13 cellular contexts compared by ENCODE assay signal in the genomic region with DNA sequence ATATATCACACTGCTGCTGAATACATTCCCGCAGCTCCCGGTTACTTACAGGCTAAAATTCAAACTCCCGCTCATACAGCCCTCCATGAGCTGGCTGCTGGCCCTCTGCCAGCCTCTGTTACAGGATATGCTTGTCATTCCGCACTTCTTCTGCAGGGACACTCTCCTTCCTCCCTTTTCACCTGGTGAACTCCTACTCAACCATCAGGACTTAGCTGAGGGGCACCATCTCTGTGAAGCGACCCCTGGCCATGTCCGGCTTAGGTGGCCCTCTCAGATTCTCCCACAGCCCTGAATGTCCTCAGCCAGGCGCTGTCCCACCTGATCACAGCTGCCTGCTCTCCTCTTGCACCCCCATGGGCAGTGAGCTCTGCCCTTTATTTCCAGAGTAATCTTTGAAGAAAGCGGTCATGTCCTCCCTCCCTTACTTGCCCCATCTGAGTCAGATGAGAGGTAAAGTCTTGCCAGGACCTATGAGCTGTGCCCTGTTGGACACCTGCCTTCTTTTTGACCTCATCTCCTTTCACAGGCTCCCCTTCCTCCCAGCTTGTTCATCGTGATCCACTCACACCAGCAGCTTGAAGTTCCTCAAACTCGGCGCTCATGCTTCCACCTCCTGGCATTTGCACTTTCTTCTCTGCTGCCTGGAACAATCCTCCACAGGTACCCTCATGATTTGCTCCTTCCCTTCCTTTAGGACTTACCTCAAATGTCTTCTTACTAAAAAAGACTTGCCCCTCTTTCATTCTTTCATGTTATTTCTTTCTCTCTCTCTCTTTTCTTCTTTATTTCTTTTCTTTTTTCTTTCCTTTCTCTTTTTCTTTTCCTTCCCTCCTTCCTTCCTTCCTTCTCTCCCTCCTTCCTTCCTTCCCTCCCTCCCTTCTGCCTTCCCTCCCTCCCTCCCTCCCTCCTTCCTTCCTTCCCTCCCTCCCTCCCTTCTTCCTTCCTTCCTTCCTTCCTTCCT. TPM values are rescaled to one million over a fixed set of nuclear protein-coding genes. Genes with fewer than 3 reads are reported as not detected.
DNase-seq lines count a peak whose midpoint lies in the region; ATAC-seq and TF ChIP-seq lines count a peak whose summit lies in the region.
"Had no signal": no experiment of that assay in that cellular context is flagged by ENCODE, and none has a peak within 500 bp of the region (broad histone marks: within the 10 kb centered on the region; RNA-seq: fewer than 3 reads in every experiment).

No MANE protein-coding gene starts in this region.

- no peak overlapping the region for H2BK5ac ChIP-seq in IMR-90 (ENCODE audit: low read depth, low read length, poor library complexity, severe bottlenecking)

- H3K27me3 ChIP-seq in IMR-90 (ENCODE audit: control insufficient read depth, insufficient read depth, low read length) (peaks cover 56% of the 10 kb centered on the region), SK-N-SH (ENCODE audit: insufficient read depth) (peaks cover 11% of the 10 kb centered on the region; the same call in 1 of the 2 replicates)

- H3K36me3 ChIP-seq in IMR-90 (ENCODE audit: control insufficient read depth, insufficient read depth, low read length) (no peaks in the 10 kb centered on the region), SK-N-SH (replicated peaks in 1 of 2; ENCODE audit: control insufficient read depth in 1 of 2, insufficient read depth in 2 of 2, low read length in 1 of 2) (no peaks in the 10 kb centered on the region)
- H3K36me3 ChIP-seq: thoracic aorta had no signal

- TF ChIP-seq POLR2A in IMR-90 (IDR thresholded peaks at IDR 0.05; ENCODE audit: low read depth, low read length) = no peak

- H3F3A ChIP-seq in SK-N-SH (replicated peaks; ENCODE audit: insufficient read depth) = peaks cover 15% of the 10 kb centered on the region

- H2AFZ ChIP-seq in IMR-90 (replicated peaks; ENCODE audit: low read length, poor library complexity) (no peak overlapping the region), SK-N-SH (ENCODE audit: low read depth) (no peak overlapping the region)

- no peak overlapping the region for H4K91ac ChIP-seq in IMR-90 (ENCODE audit: insufficient read depth, low read depth, low read length)

- H3K4me1 ChIP-seq in IMR-90 (ENCODE audit: control insufficient read depth, insufficient read depth, low read length) (no peaks in the 10 kb centered on the region; the same call in 1 of the 2 replicates), SK-N-SH (ENCODE audit: control insufficient read depth in 1 of 2, insufficient read depth in 2 of 2, low read depth in 1 of 2, low read length in 1 of 2) (peaks cover 5 to 10% of the 10 kb centered on the region in 2 experiments; a peak in 2 of 4 replicates)

- ATAC-seq in IMR-90 (ENCODE audit: low read depth) = no peak
- no peak for ATAC-seq in Right ventricle myocardium superior (ENCODE audit: poor library complexity)

- peak; percentile 18 for DNase-seq in DMS 273 (lab: John Stamatoyannopoulos, UW; ENCODE audit: unreplicated experiment)
- DNase-seq in DMS 273 treated with DMSO at 0.1 percent for 48 hours (lab: John Stamatoyannopoulos, UW) = no peak
- peak; percentile 23 for DNase-seq in IMR-90
- DNase-seq in SK-N-SH = no peak
- DNase-seq in glutamatergic neuron = no peak
- no peak for DNase-seq in amniotic stem cell (lab: John Stamatoyannopoulos, UW)
- DNase-seq in occipital lobe (lab: John Stamatoyannopoulos, UW) = no peak
- no peak for DNase-seq in Right ventricle myocardium superior
- DNase-seq: COR-L47, Karpas-422 had no signal

- TF ChIP-seq RAD21 in IMR-90 (IDR thresholded peaks at IDR 0.05; ENCODE audit: low read length) (no peak), SK-N-SH (IDR thresholded peaks at IDR 0.05; ENCODE audit: low read length) (no peak)

- no peak overlapping the region for H2AK5ac ChIP-seq in IMR-90 (ENCODE audit: low read depth, low read length)

- no TSS peak for BruUV-seq in IMR-90 (replicated peaks; lab: Mats Ljungman, UMichigan)

- 44% methylated on average over 5 of the region's 11 CpGs; no CpG with 5 or more reads in 1 of the 2 experiments for WGBS in IMR-90 (ENCODE audit: extremely low coverage in 2 of 2, insufficient read length in 1 of 2), 2 experiments
- WGBS in SK-N-SH (ENCODE audit: low lambda C conversion rate) = 18% methylated on average over 11 of the region's 11 CpGs

- H3K4me2 ChIP-seq in IMR-90 (ENCODE audit: low read depth, low read length) (no peak overlapping the region), SK-N-SH (0 out of 2 replicates have a peak overlapping the region, but pooled peaks have one; percentile 26)

- H3K27me3 Mint-ChIP-seq in glutamatergic neuron (ENCODE audit: unreplicated experiment) = peaks cover 11% of the 10 kb centered on the region

- no peak overlapping the region for H3K9ac ChIP-seq in IMR-90 (ENCODE audit: low read depth, low read length)
- H3K9ac ChIP-seq in SK-N-SH = no peak overlapping the region

- H3K79me1 ChIP-seq in IMR-90 (ENCODE audit: low read depth in 1 of 2, low read length in 2 of 2) = no peaks in the 10 kb centered on the region

- no peaks in the 10 kb centered on the region for H3K79me2 ChIP-seq in SK-N-SH (ENCODE audit: insufficient read depth)

- no peak overlapping the region for H2BK15ac ChIP-seq in IMR-90 (ENCODE audit: low read depth, low read length)

- no peak overlapping the region for H2BK20ac ChIP-seq in IMR-90 (ENCODE audit: low read depth, low read length)

- H3K27ac Mint-ChIP-seq in glutamatergic neuron (ENCODE audit: unreplicated experiment) = no peak overlapping the region

- H4K5ac ChIP-seq in IMR-90 (ENCODE audit: low read depth, low read length) = no peak overlapping the region

- POLR2A ChIA-PET in IMR-90 (lab: Charles Lee; ENCODE audit: unreplicated experiment) (no interaction called here), SK-N-SH (lab: Yijun Ruan, JAX) (no interaction called here)

- no peak overlapping the region for H2BK120ac ChIP-seq in IMR-90 (ENCODE audit: low read depth, low read length)

- CTCF ChIA-PET in IMR-90 (lab: Yijun Ruan, JAX) = interaction anchor here (1.0 to 1.4 kb wide), 2 partner anchors 10 to 65 kb away, joined by 3 to 6 read pairs; no protein-coding TSS in a partner anchor
- CTCF ChIA-PET in SK-N-SH (lab: Yijun Ruan, JAX) = interaction anchor here (1.3 kb wide), 1 partner anchor 32 kb away, joined by 6 read pairs; no protein-coding TSS in a partner anchor

- H3K27ac ChIP-seq in IMR-90 (ENCODE audit: insufficient read depth, low read length) (no peak overlapping the region), SK-N-SH (ENCODE audit: low read depth in 2 of 2, low read length in 1 of 2) (no peak overlapping the region)
- H3K27ac ChIP-seq: 22Rv1, coronary artery, thoracic aorta had no signal

- H3K23ac ChIP-seq in IMR-90 (ENCODE audit: low read depth, low read length) = no peak overlapping the region

- H2AK9ac ChIP-seq in IMR-90 (replicated peaks; ENCODE audit: low read depth, low read length, poor library complexity) = no peak overlapping the region

- H3K9me1 ChIP-seq in IMR-90 (ENCODE audit: insufficient read depth, low read length) = no peaks in the 10 kb centered on the region

- no peak overlapping the region for H4K8ac ChIP-seq in IMR-90 (ENCODE audit: low read depth in 2 of 2, low read length in 2 of 2)

- TF ChIP-seq CTCF in IMR-90 (conservative IDR thresholded peaks at IDR 0.05; ENCODE audit: low read depth, low read length) (no peak), SK-N-SH (IDR thresholded peaks at IDR 0.05) (no peak), glutamatergic neuron (IDR thresholded peaks at IDR 0.05; ENCODE audit: partially characterized antibody, unreplicated experiment) (no peak)

- no peak overlapping the region for H3K18ac ChIP-seq in IMR-90 (ENCODE audit: low read depth, low read length)

- no peaks in the 10 kb centered on the region for H4K20me1 ChIP-seq in IMR-90 (ENCODE audit: insufficient read depth, low read length)
- H4K20me1 ChIP-seq in SK-N-SH (ENCODE audit: insufficient read depth) = no peaks in the 10 kb centered on the region

- in situ Hi-C loops in IMR-90 (cut with MboI; ENCODE audit: low sequenced_read_pairs) = no loop called here

- H3K36me3 Mint-ChIP-seq in glutamatergic neuron (ENCODE audit: unreplicated experiment) = no peaks in the 10 kb centered on the region

- no peaks in the 10 kb centered on the region for H3K9me3 Mint-ChIP-seq in glutamatergic neuron (ENCODE audit: unreplicated experiment)

- no peak overlapping the region for H3K14ac ChIP-seq in IMR-90 (replicated peaks; ENCODE audit: low read depth, low read length)

- H3K4me3 Mint-ChIP-seq in glutamatergic neuron (ENCODE audit: unreplicated experiment) = peak overlapping the region; percentile 42

- no peak overlapping the region for H3K4me3 ChIP-seq in IMR-90 (ENCODE audit: insufficient read depth, low read depth, low read length)
- H3K4me3 ChIP-seq in SK-N-SH (ENCODE audit: low read depth in 2 of 2, low read length in 1 of 2) = no peak overlapping the region
- H3K4me3 ChIP-seq: coronary artery, thoracic aorta had no signal

- dilution Hi-C loops in IMR-90 (cut with HindIII; ENCODE audit: low sequenced_read_pairs, unreplicated experiment) = no loop called here

- TF ChIP-seq EP300 in SK-N-SH (IDR thresholded peaks at IDR 0.05; ENCODE audit: borderline replicate concordance in 1 of 2, low read depth in 1 of 2, low read length in 1 of 2) = 0 out of 4 replicates have a peak, but pooled peaks of 1 of the 2 experiments have one; percentile 8

- no peak overlapping the region for H3K56ac ChIP-seq in IMR-90 (ENCODE audit: extremely low read depth, insufficient read depth, low read length)

- intact Hi-C loops in IMR-90 (cut with micrococcal nuclease) (no loop called here), Right ventricle myocardium superior (cut with DNase I) (no loop called here)

- H3K4me1 Mint-ChIP-seq in glutamatergic neuron (ENCODE audit: low read depth, unreplicated experiment) = no peaks in the 10 kb centered on the region

- H3K9me2 ChIP-seq in SK-N-SH = no peaks in the 10 kb centered on the region

- H3K4ac ChIP-seq in IMR-90 (ENCODE audit: low read depth, low read length) = no peak overlapping the region

- no peaks in the 10 kb centered on the region for H3K9me3 ChIP-seq in IMR-90 (ENCODE audit: control insufficient read depth, insufficient read depth, low read length)
- H3K9me3 ChIP-seq in SK-N-SH = no peaks in the 10 kb centered on the region
- H3K9me3 ChIP-seq: thoracic aorta had no signal

RNA-seq across cellular contexts. Expression of gene CYP24A1, which starts 5.6 kb away (rescaled TPM):
- total RNA-seq in IMR-90 (2012; rRNA removed) = not detected in 2 replicates
- polyA plus RNA-seq in IMR-90 (2012; rRNA removed) = not detected in 2 replicates
- not detected in 2 replicates for polyA plus RNA-seq in IMR-90 (2012; cell fraction: cytosol; rRNA removed)
- polyA plus RNA-seq in IMR-90 (2012; cell fraction: nucleus; rRNA removed; ENCODE audit: low replicate concordance) = not detected in 2 replicates
- polyA plus RNA-seq in SK-N-SH (2012; rRNA removed) = 8.8 and 9.1 TPM in 2 replicates
- 6.8 and 6.9 TPM in 2 replicates for polyA plus RNA-seq in SK-N-SH (2012; cell fraction: cytosol; rRNA removed)
- 9.5 and 17.7 TPM in 2 replicates for polyA plus RNA-seq in SK-N-SH (2012; cell fraction: nucleus; rRNA removed)
- total RNA-seq in glutamatergic neuron (ENCODE audit: unreplicated experiment) = not detected
- total RNA-seq in occipital lobe = not detected
- total RNA-seq in Right ventricle myocardium superior = not detected
- total RNA-seq: thoracic aorta had no signal

RNA-seq across cellular contexts. Expression of gene PFDN4, which starts 39.7 kb away (rescaled TPM):
- 14.9 and 83.9 TPM in 2 replicates for total RNA-seq in IMR-90 (2012; rRNA removed)
- polyA plus RNA-seq in IMR-90 (2012; rRNA removed) = 62.7 and 93.2 TPM in 2 replicates
- 4.3 and 6.6 TPM in 2 replicates for polyA plus RNA-seq in IMR-90 (2012; cell fraction: cytosol; rRNA removed)
- polyA plus RNA-seq in IMR-90 (2012; cell fraction: nucleus; rRNA removed; ENCODE audit: low replicate concordance) = 0.66 and 6.4 TPM in 2 replicates
- polyA plus RNA-seq in SK-N-SH (2012; rRNA removed) = 44.0 and 51.4 TPM in 2 replicates
- polyA plus RNA-seq in SK-N-SH (2012; cell fraction: cytosol; rRNA removed) = 76.2 and 158 TPM in 2 replicates
- 6.7 and 19.2 TPM in 2 replicates for polyA plus RNA-seq in SK-N-SH (2012; cell fraction: nucleus; rRNA removed)
- total RNA-seq in glutamatergic neuron (ENCODE audit: unreplicated experiment) = 51.6 TPM
- total RNA-seq in occipital lobe = 149 TPM
- 26.8 TPM for total RNA-seq in Right ventricle myocardium superior

Comparison
In these comparisons a context has a peak if more than half of its experiments do, and no peak if none do; other contexts are left out.
1. DNase-seq: peak in DMS 273 (single experiment) and IMR-90 (single experiment); none in DMS 273 treated with DMSO at 0.1 percent for 48 hours (single experiment), SK-N-SH (single experiment), glutamatergic neuron (single experiment), amniotic stem cell (single experiment), occipital lobe (single experiment) and Right ventricle myocardium superior (single experiment).